Comparison of ENCODE assay signal across 11 cellular contexts in genomic region chr2:156329031-156329921, GRCh38. TPM values are rescaled to one million over a fixed set of nuclear protein-coding genes. Genes with fewer than 3 reads are reported as not detected.
DNase-seq lines count a peak whose midpoint lies in the region; ATAC-seq and TF ChIP-seq lines count a peak whose summit lies in the region.
"Had no signal": no experiment of that assay in that cellular context is flagged by ENCODE, and none has a peak within 500 bp of the region (broad histone marks: within the 10 kb centered on the region; RNA-seq: fewer than 3 reads in every experiment).

No MANE protein-coding gene starts in this region.

- H3K27ac ChIP-seq in HUES6 (ENCODE audit: low read depth, low read length) (no peak overlapping the region), esophagus muscularis mucosa (replicated peaks in 1 of 4) (no peak overlapping the region), Karpas-422 (ENCODE audit: low read length) (no peak overlapping the region)
- H3K27ac ChIP-seq: SK-N-MC had no signal

- H4K20me1 ChIP-seq in Karpas-422 (ENCODE audit: insufficient read depth, low read depth, low read length), result no peaks in the 10 kb centered on the region

- H3K4me1 Mint-ChIP-seq in neural crest cell, result peaks cover 20% of the 10 kb centered on the region

- TF ChIP-seq EP300 in esophagus muscularis mucosa (IDR thresholded peaks at IDR 0.05), result no peak

- H3K9me2 ChIP-seq in Karpas-422 (replicated peaks; ENCODE audit: insufficient read depth, low read length), result no peaks in the 10 kb centered on the region

- H3K27ac Mint-ChIP-seq in neural crest cell (ENCODE audit: unreplicated experiment), result no peak overlapping the region

- peak overlapping the region; percentile 63 for H3K4me3 ChIP-seq in HUES6 (ENCODE audit: low read depth, low read length)
- H3K4me3 ChIP-seq in esophagus muscularis mucosa, result peak overlapping the region; percentile 3 to 30 (median 13)
- no peak overlapping the region for H3K4me3 ChIP-seq in Karpas-422 (ENCODE audit: low read length)
- H3K4me3 ChIP-seq: SK-N-MC had no signal

- no peaks in the 10 kb centered on the region for H3K79me2 ChIP-seq in Karpas-422 (ENCODE audit: low read length)

- WGBS in esophagus muscularis mucosa, result 56% methylated on average over 55 of the region's 64 CpGs

- peak overlapping the region; percentile 47; the same call in 1 of the 2 replicates for H3K9ac ChIP-seq in ES-I3 (ENCODE audit: low read depth, low read length)
- no peak overlapping the region for H3K9ac ChIP-seq in HUES6 (ENCODE audit: low read length)
- no peak overlapping the region for H3K9ac ChIP-seq in Karpas-422 (ENCODE audit: low read length)

- H3K27me3 ChIP-seq in HUES6 (ENCODE audit: control insufficient read depth, insufficient read depth, low read length) (peaks cover 98% of the 10 kb centered on the region), esophagus muscularis mucosa (no peaks in the 10 kb centered on the region), Karpas-422 (ENCODE audit: low read length) (no peaks in the 10 kb centered on the region)

- no peaks in the 10 kb centered on the region for H3K36me3 ChIP-seq in ES-I3 (ENCODE audit: insufficient read depth, low read length)
- no peaks in the 10 kb centered on the region for H3K36me3 ChIP-seq in HUES6 (ENCODE audit: control insufficient read depth, insufficient read depth, low read length)
- peaks cover 7 to 37% (median 28%) of the 10 kb centered on the region in 4 donors for H3K36me3 ChIP-seq in esophagus muscularis mucosa
- H3K36me3 ChIP-seq in Karpas-422 (ENCODE audit: insufficient read depth, low read length), result no peaks in the 10 kb centered on the region

- no peaks in the 10 kb centered on the region for H3K9me3 Mint-ChIP-seq in neural crest cell

- TF ChIP-seq POLR2A in esophagus muscularis mucosa (IDR thresholded peaks at IDR 0.05; ENCODE audit: low read depth), result no peak

- no peak for ATAC-seq in GM21528 (IDR thresholded peaks at IDR 0.05; ENCODE audit: low FRiP score, unreplicated experiment)

- H3K4me3 Mint-ChIP-seq in neural crest cell, result peak overlapping the region; percentile 100

- DNase-seq in esophagus muscularis mucosa (ENCODE audit: extremely low spot score) (no peak), neural crest cell (ENCODE audit: low read depth, low spot score) (no peak), DMS79 treated with DMSO at 0.1 percent for 48 hours (lab: John Stamatoyannopoulos, UW) (no peak), Karpas-422 (no peak)
- DNase-seq in NK-92 treated with Interleukin-12 subunit alpha and Interleukin-12 subunit beta, amount 100 ng/mL, for 24 hours (lab: John Stamatoyannopoulos, UW), result no peak
- DNase-seq: occipital lobe; stimulated activated CD4-positive, alpha-beta T cell treated with anti-CD3 and anti-CD28 coated beads, Interleukin-1b, Interleukin-23, amount 100 ng/mL, for 48 hours had no signal

- H3K4me1 ChIP-seq in ES-I3 (ENCODE audit: insufficient read depth, low read length), result no peaks in the 10 kb centered on the region; the same call in 1 of the 2 replicates
- H3K4me1 ChIP-seq in HUES6 (ENCODE audit: control insufficient read depth, insufficient read depth, low read length), result peaks cover 32% of the 10 kb centered on the region; the same call in 1 of the 2 replicates
- H3K4me1 ChIP-seq in esophagus muscularis mucosa, result peaks cover 9 to 34% (median 24%) of the 10 kb centered on the region in 4 donors
- peaks cover 9% of the 10 kb centered on the region for H3K4me1 ChIP-seq in Karpas-422 (ENCODE audit: low read length)

- peaks cover 43% of the 10 kb centered on the region for H3K27me3 Mint-ChIP-seq in neural crest cell (ENCODE audit: low read depth)

- intact Hi-C loops in esophagus muscularis mucosa (cut with DNase I), result no loop called here

- TF ChIP-seq CTCF in esophagus muscularis mucosa (IDR thresholded peaks at IDR 0.05), result no peak
- no peak for TF ChIP-seq CTCF in neural crest cell (conservative IDR thresholded peaks at IDR 0.05)

- H3K9me3 ChIP-seq in ES-I3 (ENCODE audit: control insufficient read depth, insufficient read depth, low read length) (no peaks in the 10 kb centered on the region), HUES6 (ENCODE audit: control insufficient read depth, insufficient read depth, low read depth, low read length) (no peaks in the 10 kb centered on the region), esophagus muscularis mucosa (no peaks in the 10 kb centered on the region), Karpas-422 (ENCODE audit: low read length) (no peaks in the 10 kb centered on the region)

- H2AFZ ChIP-seq in Karpas-422 (ENCODE audit: low read length), result no peak overlapping the region

- H3K36me3 Mint-ChIP-seq in neural crest cell (ENCODE audit: low read depth), result peaks cover 21% of the 10 kb centered on the region

- no peak overlapping the region for H3K4me2 ChIP-seq in Karpas-422 (ENCODE audit: low read depth, low read length, poor library complexity, severe bottlenecking)

RNA-seq across cellular contexts. Expression of gene NR4A2, which starts 3.2 kb away (rescaled TPM):
- total RNA-seq in esophagus muscularis mucosa, result 1 to 10 TPM in 3 of 4 donors, under 1 TPM in 1; 0.42 to 2.8 (median 2.5) TPM
- total RNA-seq in neural crest cell, result 7.8 and 7.9 TPM in 2 replicates
- total RNA-seq in Karpas-422 (2014; rRNA removed; shearing (Covaris generic); ENCODE audit: low replicate concordance), result 0.40 TPM in 1 of 2 replicates, not detected in the other
